Comparison of ENCODE assay signal across 8 cellular contexts in the genomic region with DNA sequence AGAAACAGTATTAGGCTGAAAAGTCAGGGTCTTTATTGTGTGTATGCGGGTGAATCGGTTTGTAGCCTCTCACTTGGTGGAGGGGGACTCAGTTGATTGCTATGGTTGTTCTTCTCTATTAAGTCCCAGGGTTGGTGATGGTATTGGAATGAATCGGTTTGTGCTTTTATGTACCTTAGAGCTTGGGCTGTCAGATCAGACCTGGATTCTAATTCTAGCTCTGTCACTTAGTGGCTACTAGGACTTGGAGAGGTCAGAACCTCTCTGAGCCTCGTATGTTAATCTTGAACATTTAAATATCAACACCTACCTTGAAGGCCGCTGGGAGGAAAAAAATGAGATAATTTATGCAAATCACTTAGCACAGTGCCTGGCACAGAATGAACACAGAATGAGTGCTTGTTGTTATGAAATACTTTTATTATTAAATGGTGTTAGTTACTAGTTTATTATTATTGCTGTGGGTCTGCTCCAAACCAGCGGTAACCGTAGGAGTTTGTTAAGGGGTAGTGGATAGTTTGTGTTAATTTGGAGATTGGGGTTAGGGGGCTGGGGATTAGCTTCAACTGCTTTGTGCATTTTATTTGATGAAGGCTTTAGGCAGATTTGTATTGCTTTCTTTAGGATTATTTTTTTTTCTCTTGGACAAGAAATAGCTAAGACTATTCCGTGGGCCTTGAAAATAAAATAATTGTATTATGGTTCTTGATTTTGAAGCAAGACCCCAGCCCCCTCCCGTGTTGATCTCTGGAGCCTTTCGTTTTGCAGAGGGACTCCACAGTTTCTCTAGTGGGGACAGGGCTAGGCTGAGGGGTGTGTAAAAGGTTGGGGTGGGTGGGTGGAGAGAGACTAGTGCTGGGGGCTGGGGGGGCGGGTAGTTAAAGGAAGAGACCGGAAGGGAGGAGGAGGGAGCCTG. TPM values are rescaled to one million over a fixed set of nuclear protein-coding genes. Genes with fewer than 3 reads are reported as not detected.
DNase-seq lines count a peak whose midpoint lies in the region; ATAC-seq and TF ChIP-seq lines count a peak whose summit lies in the region.

No MANE protein-coding gene starts in this region.

- no peaks in the 10 kb centered on the region for H3K9me3 ChIP-seq in RWPE2 (ENCODE audit: severe bottlenecking)

- H3K4me1 ChIP-seq in RWPE2 (ENCODE audit: insufficient read depth, poor library complexity, severe bottlenecking), result peaks cover 21% of the 10 kb centered on the region

- peaks cover 5% of the 10 kb centered on the region for H3K27me3 Mint-ChIP-seq in T-helper 2 cell treated with Interferon-gamma antibody and Interleukin-4, amounts not matched to agents 5 μg/mL and 100 μg/mL, for 36 hours (ENCODE audit: low read depth)

- H3K27me3 ChIP-seq in RWPE2 (ENCODE audit: insufficient read depth, poor library complexity, severe bottlenecking), result no peaks in the 10 kb centered on the region

- peak overlapping the region; percentile 88 for H3K4me3 Mint-ChIP-seq in T-helper 2 cell treated with Interferon-gamma antibody and Interleukin-4, amounts not matched to agents 5 μg/mL and 100 μg/mL, for 36 hours

- peak overlapping the region; percentile 92 for H3K27ac ChIP-seq in RWPE2 (ENCODE audit: poor library complexity, severe bottlenecking)

- peaks cover 12% of the 10 kb centered on the region for H3K36me3 ChIP-seq in RWPE2 (ENCODE audit: low read depth)

- TF ChIP-seq CTCF in RWPE2 (IDR thresholded peaks at IDR 0.05; ENCODE audit: poor library complexity, severe bottlenecking), result no peak
- TF ChIP-seq CTCF in epithelial cell of proximal tubule (conservative IDR thresholded peaks at IDR 0.05; ENCODE audit: low read depth, low read length), result no peak

- H3K9me3 Mint-ChIP-seq in T-helper 2 cell treated with Interferon-gamma antibody and Interleukin-4, amounts not matched to agents 5 μg/mL and 100 μg/mL, for 36 hours, result no peaks in the 10 kb centered on the region

- peaks cover 63% of the 10 kb centered on the region for H3K4me1 Mint-ChIP-seq in T-helper 2 cell treated with Interferon-gamma antibody and Interleukin-4, amounts not matched to agents 5 μg/mL and 100 μg/mL, for 36 hours (ENCODE audit: low read depth)

- no peak for DNase-seq in T-helper 2 cell treated with Interferon-gamma antibody and Interleukin-4, amounts not matched to agents 5 μg/mL and 100 μg/mL, for 36 hours (ENCODE audit: low spot score)
- no peak for DNase-seq in T-helper 2 cell
- DNase-seq in RWPE2 (ENCODE audit: low spot score), result no peak
- no peak for DNase-seq in epithelial cell of proximal tubule (ENCODE audit: low read depth)
- peak; percentile 23 for DNase-seq in renal cortical epithelial cell (ENCODE audit: low read depth)
- no peak for DNase-seq in NCI-H774 (lab: John Stamatoyannopoulos, UW)

- H3K4me3 ChIP-seq in RWPE2 (ENCODE audit: severe bottlenecking) (peak overlapping the region; percentile 58), epithelial cell of proximal tubule (ENCODE audit: low read depth, low read length) (peak overlapping the region; percentile 91)

- ATAC-seq in RWPE2 (ENCODE audit: low read depth) (no peak), HG03442 (IDR thresholded peaks at IDR 0.05; ENCODE audit: unreplicated experiment) (no peak), GM21360 (IDR thresholded peaks at IDR 0.05; ENCODE audit: unreplicated experiment) (no peak)

- peak overlapping the region; percentile 70 for H3K27ac Mint-ChIP-seq in T-helper 2 cell treated with Interferon-gamma antibody and Interleukin-4, amounts not matched to agents 5 μg/mL and 100 μg/mL, for 36 hours

- H3K36me3 Mint-ChIP-seq in T-helper 2 cell treated with Interferon-gamma antibody and Interleukin-4, amounts not matched to agents 5 μg/mL and 100 μg/mL, for 36 hours (ENCODE audit: low read depth), result no peaks in the 10 kb centered on the region

RNA-seq across cellular contexts. Expression of gene KDM6B, which starts 3.6 kb away (rescaled TPM):
- total RNA-seq in epithelial cell of proximal tubule, result 1.9 and 2.7 TPM in 2 replicates
- total RNA-seq in renal cortical epithelial cell, result 2.8 and 15.9 TPM in 2 replicates

RNA-seq across cellular contexts. Expression of gene TMEM88, which starts 17.2 kb away (rescaled TPM):
- total RNA-seq in epithelial cell of proximal tubule, result 7.3 and 19.8 TPM in 2 replicates
- 0.65 TPM in 1 of 2 replicates, not detected in the other for total RNA-seq in renal cortical epithelial cell

RNA-seq across cellular contexts. Expression of gene NAA38, which starts 19.7 kb away (rescaled TPM):
- total RNA-seq in epithelial cell of proximal tubule (108 and 146 TPM in 2 replicates), renal cortical epithelial cell (27.2 and 80.1 TPM in 2 replicates)

RNA-seq across cellular contexts. Expression of gene CYB5D1, which starts 20.2 kb away (rescaled TPM):
- total RNA-seq in epithelial cell of proximal tubule (5.1 and 5.9 TPM in 2 replicates), renal cortical epithelial cell (16.0 and 26.5 TPM in 2 replicates)

RNA-seq across cellular contexts. Expression of gene CHD3, which starts 51.0 kb away (rescaled TPM):
- total RNA-seq in epithelial cell of proximal tubule, result 30.3 and 40.7 TPM in 2 replicates
- 57.1 and 192 TPM in 2 replicates for total RNA-seq in renal cortical epithelial cell
